In the genomic region with DNA sequence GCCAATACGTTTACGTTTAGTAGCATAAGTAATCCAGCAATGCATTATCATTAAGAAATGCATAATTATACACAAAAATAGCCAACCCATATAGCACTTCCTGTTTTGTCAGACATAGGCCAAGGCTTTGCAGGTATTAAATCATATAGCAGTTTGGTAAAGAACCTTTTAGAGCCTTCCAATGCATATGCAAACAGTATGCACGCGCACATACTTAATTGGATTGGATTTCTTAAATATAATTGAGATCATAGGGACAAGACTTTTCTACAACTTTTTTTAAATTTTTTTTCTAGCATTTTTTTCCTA, we compare ENCODE assay signal across 8 cellular contexts. TPM values are rescaled to one million over a fixed set of nuclear protein-coding genes. Genes with fewer than 3 reads are reported as not detected.
DNase-seq lines count a peak whose midpoint lies in the region; ATAC-seq, FAIRE-seq and TF ChIP-seq lines count a peak whose summit lies in the region.

No MANE protein-coding gene starts in this region.

- H3K9me3 ChIP-seq in ES-I3 (ENCODE audit: control insufficient read depth, insufficient read depth, low read length) (no peaks in the 10 kb centered on the region), pancreas (no peaks in the 10 kb centered on the region)

- no peak for TF ChIP-seq CTCF in pancreas (IDR thresholded peaks at IDR 0.05)

- H3K27me3 ChIP-seq in pancreas, result no peaks in the 10 kb centered on the region

- H3K36me3 ChIP-seq in ES-I3 (ENCODE audit: insufficient read depth, low read length) (no peaks in the 10 kb centered on the region), pancreas (peaks cover 0 to 6% (median 0%) of the 10 kb centered on the region in 3 donors)

- H3K27ac ChIP-seq in pancreas, result peak overlapping the region; percentile 53 to 87 (median 84)

- peak overlapping the region; percentile 50 to 68 (median 64) for H3K4me3 ChIP-seq in pancreas

- peaks cover 20 to 33% of the 10 kb centered on the region in 2 donors for H3K4me1 Mint-ChIP-seq in effector memory CD8-positive, alpha-beta T cell (ENCODE audit: low read depth in 2 of 2)

- peak overlapping the region; percentile 99 to 100 for H3K27ac Mint-ChIP-seq in effector memory CD8-positive, alpha-beta T cell

- peak overlapping the region; percentile 77; the same call in 1 of the 2 replicates for H3K9ac ChIP-seq in ES-I3 (ENCODE audit: low read depth, low read length)

- H3K9me3 Mint-ChIP-seq in effector memory CD8-positive, alpha-beta T cell, result no peaks in the 10 kb centered on the region

- 48 to 49% methylated on average over 4 of the region's 4 CpGs for WGBS in pancreas, 2 donors

- peaks cover 13% of the 10 kb centered on the region for H3K36me3 Mint-ChIP-seq in effector memory CD8-positive, alpha-beta T cell (ENCODE audit: insufficient read depth)

- peak overlapping the region; percentile 97 for H3K4me3 Mint-ChIP-seq in effector memory CD8-positive, alpha-beta T cell

- FAIRE-seq in pancreas (lab: Jason Lieb, UNC), result no peak

- H3K4me1 ChIP-seq in ES-I3 (ENCODE audit: insufficient read depth, low read length), result peaks cover 3% of the 10 kb centered on the region; the same call in 1 of the 2 replicates
- H3K4me1 ChIP-seq in pancreas, result peaks cover 0 to 14% (median 8%) of the 10 kb centered on the region in 3 donors

- H3K27me3 Mint-ChIP-seq in effector memory CD8-positive, alpha-beta T cell, result no peaks in the 10 kb centered on the region

- intact Hi-C loops in pancreas (cut with DNase I), result no loop called here

- ATAC-seq in effector memory CD8-positive, alpha-beta T cell (replicated peaks), result no peak
- ATAC-seq in pancreas (peak in 2 of 4 donors; percentile 4 to 5), HG03571 (IDR thresholded peaks at IDR 0.05; ENCODE audit: unreplicated experiment) (no peak)

- DNase-seq in NCI-H69 (lab: John Stamatoyannopoulos, UW) (peak; percentile 16), pancreas (no peak), NCI-H2081 (lab: John Stamatoyannopoulos, UW) (no peak), NCI-H2029 treated with DMSO at 0.1 percent for 48 hours (lab: John Stamatoyannopoulos, UW) (no peak)
- no peak for DNase-seq in effector memory CD8-positive, alpha-beta T cell
- no peak for DNase-seq in stimulated activated naive CD4-positive, alpha-beta T cell (lab: John Stamatoyannopoulos, UW)

RNA-seq across cellular contexts. Expression of a gene that starts 0.7 kb away (rescaled TPM):
- 10 to 100 TPM; 20.9 to 36.0 (median 25.1) TPM for total RNA-seq in pancreas
- 10 to 100 TPM; 13.0 to 26.9 TPM for polyA plus RNA-seq in pancreas
